9 cellular contexts compared by ENCODE assay signal in genomic region chr10:69572159-69573055, GRCh38. TPM values are rescaled to one million over a fixed set of nuclear protein-coding genes. Genes with fewer than 3 reads are reported as not detected.
DNase-seq lines count a peak whose midpoint lies in the region; ATAC-seq and TF ChIP-seq lines count a peak whose summit lies in the region.
"Had no signal": no experiment of that assay in that cellular context is flagged by ENCODE, and none has a peak within 500 bp of the region (broad histone marks: within the 10 kb centered on the region; RNA-seq: fewer than 3 reads in every experiment).

No MANE protein-coding gene starts in this region.

- peak; percentile 62 for DNase-seq in DMS53 (lab: John Stamatoyannopoulos, UW)
- DNase-seq in Panc1 (ENCODE audit: low read depth, low spot score), result no peak
- DNase-seq in endodermal cell, result peak; percentile 68
- peak; percentile 68 for DNase-seq in retina
- DNase-seq in SHP77 (lab: John Stamatoyannopoulos, UW), result no peak
- DNase-seq in H4 (ENCODE audit: low spot score), result no peak
- DNase-seq in GM10266 (ENCODE audit: extremely low spot score), result no peak

- H3K9me3 Mint-ChIP-seq in endodermal cell, result peaks cover 7% of the 10 kb centered on the region

- peak overlapping the region; percentile 16 to 51 for H3K4me3 ChIP-seq in Panc1 (ENCODE audit: low read depth in 2 of 2, low read length in 2 of 2)
- peak overlapping the region; percentile 62 for H3K4me3 ChIP-seq in endodermal cell (ENCODE audit: low read length)

- no peak overlapping the region for H3K27ac Mint-ChIP-seq in endodermal cell

- no peaks in the 10 kb centered on the region for H3K9me3 ChIP-seq in Panc1 (ENCODE audit: control insufficient read depth, insufficient read depth, low read depth, low read length)
- H3K9me3 ChIP-seq in endodermal cell (ENCODE audit: control insufficient read depth, low read length), result peaks cover 8% of the 10 kb centered on the region

- H3K4me3 Mint-ChIP-seq in endodermal cell, result peak overlapping the region; percentile 49

- CTCF ChIA-PET in Panc1 (lab: Charles Lee), result interaction anchor here (0.5 kb wide), 1 partner anchor 36 kb away, joined by 9 read pairs; no protein-coding TSS in a partner anchor

- TF ChIP-seq CTCF in Panc1 (IDR thresholded peaks at IDR 0.05) (no peak), endodermal cell (conservative IDR thresholded peaks at IDR 0.05) (no peak), GM10266 (IDR thresholded peaks at IDR 0.05; ENCODE audit: control insufficient read depth, insufficient read depth, low read depth, missing control alignments) (no peak)

- intact Hi-C loops in Panc1 (cut with micrococcal nuclease; ENCODE audit: unreplicated experiment), result no loop called here

- BruUV-seq in Panc1 (replicated peaks; lab: Mats Ljungman, UMichigan), result no TSS peak

- peaks cover 25% of the 10 kb centered on the region for H3K4me1 ChIP-seq in Panc1 (ENCODE audit: control insufficient read depth, insufficient read depth, low read length)
- H3K4me1 ChIP-seq in endodermal cell (ENCODE audit: control insufficient read depth, insufficient read depth, low read length), result peaks cover 4% of the 10 kb centered on the region

- H3K36me3 ChIP-seq in Panc1 (ENCODE audit: control insufficient read depth, insufficient read depth, low read length) (no peaks in the 10 kb centered on the region), endodermal cell (ENCODE audit: control insufficient read depth, insufficient read depth, low read length) (no peaks in the 10 kb centered on the region)

- peaks cover 39% of the 10 kb centered on the region for H3K4me1 Mint-ChIP-seq in endodermal cell

- H3K9ac ChIP-seq in endodermal cell (ENCODE audit: extremely low read depth, low read length, poor library complexity, severe bottlenecking), result no peak overlapping the region

- H3K27me3 ChIP-seq in Panc1 (ENCODE audit: control insufficient read depth, insufficient read depth, low read length) (peaks cover 90% of the 10 kb centered on the region), endodermal cell (ENCODE audit: control insufficient read depth, insufficient read depth, low read length, poor library complexity, severe bottlenecking) (peaks cover 100% of the 10 kb centered on the region)

- POLR2A ChIA-PET in Panc1 (lab: Charles Lee), result no interaction called here

- ATAC-seq in Panc1, result peak; percentile 35; the same call in 1 of the 2 replicates
- no peak for ATAC-seq in HG02981 (IDR thresholded peaks at IDR 0.05; ENCODE audit: unreplicated experiment)

- H3K27me3 Mint-ChIP-seq in endodermal cell (ENCODE audit: insufficient read depth), result peaks cover 99% of the 10 kb centered on the region

- H3K36me3 Mint-ChIP-seq in endodermal cell (ENCODE audit: low read depth), result no peaks in the 10 kb centered on the region

- in situ Hi-C loops in Panc1 (cut with HindIII; ENCODE audit: low pct_unique_long_range_greater_than_20kb, low sequenced_read_pairs), result no loop called here

- 1 to 2% methylated on average over 22 to 85 of the region's 85 CpGs for WGBS in endodermal cell (ENCODE audit: insufficient coverage in 1 of 2, insufficient read length in 1 of 2), 2 experiments

- H3K27ac ChIP-seq in Panc1 (ENCODE audit: low read length) (no peak overlapping the region), endodermal cell (ENCODE audit: low read depth, low read length) (no peak overlapping the region)

RNA-seq across cellular contexts. Expression of gene NEUROG3, which starts 0.8 kb away (rescaled TPM):
- total RNA-seq in Panc1 (2021; ENCODE audit: unreplicated experiment) (not detected), endodermal cell (not detected)
- polyA plus RNA-seq in Panc1 (2012; ENCODE audit: insufficient read length), result not detected
- not detected for polyA plus RNA-seq in endodermal cell (2013, experiment 1 of 2)
- 0.25 TPM for polyA plus RNA-seq in endodermal cell (2013, experiment 2 of 2)
- 0.14 TPM in 1 of 2 replicates, not detected in the other for total RNA-seq in H4 (2014; rRNA removed; shearing (Covaris generic))
- total RNA-seq: HT1080 had no signal

RNA-seq across cellular contexts. Expression of gene FAM241B, which starts 57.6 kb away (rescaled TPM):
- total RNA-seq in Panc1 (2021; ENCODE audit: unreplicated experiment), result 29.1 TPM
- polyA plus RNA-seq in Panc1 (2012; ENCODE audit: insufficient read length), result 37.5 TPM
- 10 to 100 TPM; 27.1 to 42.0 TPM for total RNA-seq in endodermal cell
- polyA plus RNA-seq in endodermal cell (2013, experiment 1 of 2), result 12.0 TPM
- 10.8 TPM for polyA plus RNA-seq in endodermal cell (2013, experiment 2 of 2)
- 1.7 and 3.3 TPM in 2 replicates for total RNA-seq in H4 (2014; rRNA removed; shearing (Covaris generic))

Comparison
In these comparisons a context has a peak if more than half of its experiments do, and no peak if none do; other contexts are left out.
1. DNase-seq: peak in DMS53 (single experiment), endodermal cell (single experiment) and retina (single experiment); none in Panc1 (single experiment), SHP77 (0 of 2), H4 (single experiment) and GM10266 (single experiment).